2 cellular contexts compared by ENCODE assay signal in the genomic region with DNA sequence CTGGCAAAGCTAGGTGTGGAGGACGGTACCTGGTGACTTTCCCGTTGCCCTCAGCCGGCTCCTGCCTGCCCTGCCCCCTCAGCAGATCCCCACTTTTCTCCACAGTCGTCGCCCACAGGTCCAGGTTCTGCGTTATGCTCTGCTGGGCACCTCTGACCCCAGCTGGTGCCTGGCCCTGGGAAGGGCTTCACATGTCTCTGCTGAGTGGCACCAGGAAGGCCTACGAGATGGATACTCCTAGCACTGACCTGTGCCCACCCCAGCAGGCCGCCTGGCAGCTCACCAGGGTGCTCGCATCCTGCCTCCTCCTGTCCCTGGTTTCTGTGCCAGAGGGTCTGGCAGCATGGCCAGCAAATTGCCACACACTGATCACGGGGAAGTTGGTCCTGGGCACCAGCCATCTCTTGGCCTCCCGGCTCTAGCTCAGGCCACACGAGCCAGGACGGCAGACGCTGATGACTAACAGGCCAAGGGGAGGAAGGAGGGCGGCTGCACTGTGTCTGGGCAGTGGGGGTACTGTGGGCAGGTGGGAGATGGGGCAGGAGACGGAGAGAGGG.
A peak's percentile ranks its signal among the peaks of the same experiment; 100 is the strongest.
TF ChIP-seq lines count a peak whose summit lies in the region.

No MANE protein-coding gene starts in this region.

TF ChIP-seq in liver, 16 proteins besides CTCF, POLR2A, EP300 and RAD21:
- TF ChIP-seq, protein P1, sequence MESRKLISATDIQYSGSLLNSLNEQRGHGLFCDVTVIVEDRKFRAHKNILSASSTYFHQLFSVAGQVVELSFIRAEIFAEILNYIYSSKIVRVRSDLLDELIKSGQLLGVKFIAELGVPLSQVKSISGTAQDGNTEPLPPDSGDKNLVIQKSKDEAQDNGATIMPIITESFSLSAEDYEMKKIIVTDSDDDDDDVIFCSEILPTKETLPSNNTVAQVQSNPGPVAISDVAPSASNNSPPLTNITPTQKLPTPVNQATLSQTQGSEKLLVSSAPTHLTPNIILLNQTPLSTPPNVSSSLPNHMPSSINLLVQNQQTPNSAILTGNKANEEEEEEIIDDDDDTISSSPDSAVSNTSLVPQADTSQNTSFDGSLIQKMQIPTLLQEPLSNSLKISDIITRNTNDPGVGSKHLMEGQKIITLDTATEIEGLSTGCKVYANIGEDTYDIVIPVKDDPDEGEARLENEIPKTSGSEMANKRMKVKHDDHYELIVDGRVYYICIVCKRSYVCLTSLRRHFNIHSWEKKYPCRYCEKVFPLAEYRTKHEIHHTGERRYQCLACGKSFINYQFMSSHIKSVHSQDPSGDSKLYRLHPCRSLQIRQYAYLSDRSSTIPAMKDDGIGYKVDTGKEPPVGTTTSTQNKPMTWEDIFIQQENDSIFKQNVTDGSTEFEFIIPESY (IDR thresholded peaks at IDR 0.05): no peak
- TF ChIP-seq SP1 (IDR thresholded peaks at IDR 0.05) (peak; percentile 78), GABPA (IDR thresholded peaks at IDR 0.05 in 1 of 2, conservative IDR thresholded peaks at IDR 0.05 in 1 of 2) (peak in 1 of 2 donors; percentile 46), FOXA1 (IDR thresholded peaks at IDR 0.05) (no peak), FOXA2 (IDR thresholded peaks at IDR 0.05) (no peak), REST (IDR thresholded peaks at IDR 0.05) (no peak), HNF4A (conservative IDR thresholded peaks at IDR 0.05) (peak; percentile 51 to 72), EGR1 (IDR thresholded peaks at IDR 0.05; ENCODE audit: low read depth in 2 of 2) (no peak), HNF4G (IDR thresholded peaks at IDR 0.05) (peak; percentile 22), ATF3 (IDR thresholded peaks at IDR 0.05) (no peak), TAF1 (conservative IDR thresholded peaks at IDR 0.05) (no peak), RXRA (IDR thresholded peaks at IDR 0.05) (peak; percentile 62 to 81), JUND (IDR thresholded peaks at IDR 0.05) (peak in 1 of 2 donors; percentile 39), YY1 (IDR thresholded peaks at IDR 0.05) (peak; percentile 64), NR2F2 (IDR thresholded peaks at IDR 0.05) (no peak)
- TF ChIP-seq, protein P2, sequence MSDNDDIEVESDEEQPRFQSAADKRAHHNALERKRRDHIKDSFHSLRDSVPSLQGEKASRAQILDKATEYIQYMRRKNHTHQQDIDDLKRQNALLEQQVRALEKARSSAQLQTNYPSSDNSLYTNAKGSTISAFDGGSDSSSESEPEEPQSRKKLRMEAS (IDR thresholded peaks at IDR 0.05): no peak

TF ChIP-seq in HepG2, 621 proteins besides CTCF, POLR2A, EP300 and RAD21:
- TF ChIP-seq ZNF17 (CRISPR knock-in tag; IDR thresholded peaks at IDR 0.05): no peak
- no peak for TF ChIP-seq ASH2L (IDR thresholded peaks at IDR 0.05; ENCODE audit: insufficient read length, low read depth, low read length)
- TF ChIP-seq ZNF772 (CRISPR knock-in tag; IDR thresholded peaks at IDR 0.05): no peak
- TF ChIP-seq ZNF577 (CRISPR knock-in tag; IDR thresholded peaks at IDR 0.05; ENCODE audit: borderline replicate concordance, low read depth): no peak
- TF ChIP-seq FOXC1 (CRISPR knock-in tag; IDR thresholded peaks at IDR 0.05; ENCODE audit: borderline replicate concordance): no peak
- no peak for TF ChIP-seq ZNF343 (CRISPR knock-in tag; IDR thresholded peaks at IDR 0.05)
- TF ChIP-seq TEAD3 (CRISPR knock-in tag; optimal IDR thresholded peaks at IDR 0.05; ENCODE audit: borderline replicate concordance): no peak
